Comparison of ENCODE assay signal across 1 cellular context in the genomic region with DNA sequence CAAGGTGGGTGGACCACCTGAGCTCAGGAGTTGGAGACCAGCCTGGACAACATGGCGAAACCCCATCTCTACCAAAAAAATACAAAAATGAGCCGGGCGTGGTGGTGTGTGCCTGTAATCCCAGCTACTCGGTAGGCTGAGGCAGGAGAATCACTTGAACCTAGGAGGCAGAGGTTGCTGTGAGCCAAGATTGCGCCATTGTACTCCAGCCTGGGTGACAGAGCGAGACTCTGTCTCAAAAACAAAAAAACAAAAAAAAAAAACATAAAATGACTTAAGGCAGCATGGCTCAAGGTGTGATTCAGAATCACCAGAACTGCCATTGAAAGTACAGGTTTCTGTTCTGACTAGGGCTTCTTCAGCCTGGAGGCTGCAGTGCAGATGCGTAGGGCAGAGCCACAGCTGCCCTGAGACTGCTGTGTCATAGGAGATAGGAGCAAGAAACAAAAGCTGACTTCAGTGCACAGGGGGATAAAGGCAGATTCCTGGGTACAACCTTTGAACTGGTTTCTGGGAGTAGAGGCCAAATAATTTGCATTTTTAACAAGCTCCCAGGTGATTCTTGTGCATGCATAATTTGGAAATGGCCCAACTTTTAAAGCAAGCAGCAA.
A peak's percentile ranks its signal among the peaks of the same experiment; 100 is the strongest.
TF ChIP-seq lines count a peak whose summit lies in the region.
"Not testable (repeated sequence)": the region's sequence is repeated elsewhere in the genome, so short reads cannot be mapped to it uniquely, and the experiment has no call there.

No MANE protein-coding gene starts in this region.

TF ChIP-seq in K562, 482 proteins besides CTCF, POLR2A, EP300 and RAD21 (continued from another document):
- TF ChIP-seq, protein P1, sequence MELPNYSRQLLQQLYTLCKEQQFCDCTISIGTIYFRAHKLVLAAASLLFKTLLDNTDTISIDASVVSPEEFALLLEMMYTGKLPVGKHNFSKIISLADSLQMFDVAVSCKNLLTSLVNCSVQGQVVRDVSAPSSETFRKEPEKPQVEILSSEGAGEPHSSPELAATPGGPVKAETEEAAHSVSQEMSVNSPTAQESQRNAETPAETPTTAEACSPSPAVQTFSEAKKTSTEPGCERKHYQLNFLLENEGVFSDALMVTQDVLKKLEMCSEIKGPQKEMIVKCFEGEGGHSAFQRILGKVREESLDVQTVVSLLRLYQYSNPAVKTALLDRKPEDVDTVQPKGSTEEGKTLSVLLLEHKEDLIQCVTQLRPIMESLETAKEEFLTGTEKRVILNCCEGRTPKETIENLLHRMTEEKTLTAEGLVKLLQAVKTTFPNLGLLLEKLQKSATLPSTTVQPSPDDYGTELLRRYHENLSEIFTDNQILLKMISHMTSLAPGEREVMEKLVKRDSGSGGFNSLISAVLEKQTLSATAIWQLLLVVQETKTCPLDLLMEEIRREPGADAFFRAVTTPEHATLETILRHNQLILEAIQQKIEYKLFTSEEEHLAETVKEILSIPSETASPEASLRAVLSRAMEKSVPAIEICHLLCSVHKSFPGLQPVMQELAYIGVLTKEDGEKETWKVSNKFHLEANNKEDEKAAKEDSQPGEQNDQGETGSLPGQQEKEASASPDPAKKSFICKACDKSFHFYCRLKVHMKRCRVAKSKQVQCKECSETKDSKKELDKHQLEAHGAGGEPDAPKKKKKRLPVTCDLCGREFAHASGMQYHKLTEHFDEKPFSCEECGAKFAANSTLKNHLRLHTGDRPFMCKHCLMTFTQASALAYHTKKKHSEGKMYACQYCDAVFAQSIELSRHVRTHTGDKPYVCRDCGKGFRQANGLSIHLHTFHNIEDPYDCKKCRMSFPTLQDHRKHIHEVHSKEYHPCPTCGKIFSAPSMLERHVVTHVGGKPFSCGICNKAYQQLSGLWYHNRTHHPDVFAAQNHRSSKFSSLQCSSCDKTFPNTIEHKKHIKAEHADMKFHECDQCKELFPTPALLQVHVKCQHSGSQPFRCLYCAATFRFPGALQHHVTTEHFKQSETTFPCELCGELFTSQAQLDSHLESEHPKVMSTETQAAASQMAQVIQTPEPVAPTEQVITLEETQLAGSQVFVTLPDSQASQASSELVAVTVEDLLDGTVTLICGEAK (IDR thresholded peaks at IDR 0.05) = 0 out of 2 replicates have a peak, but pooled peaks have one; percentile 33
- TF ChIP-seq, protein P1 (CRISPR knock-in tag; IDR thresholded peaks at IDR 0.05) = not testable (repeated sequence)
- TF ChIP-seq, protein P2, sequence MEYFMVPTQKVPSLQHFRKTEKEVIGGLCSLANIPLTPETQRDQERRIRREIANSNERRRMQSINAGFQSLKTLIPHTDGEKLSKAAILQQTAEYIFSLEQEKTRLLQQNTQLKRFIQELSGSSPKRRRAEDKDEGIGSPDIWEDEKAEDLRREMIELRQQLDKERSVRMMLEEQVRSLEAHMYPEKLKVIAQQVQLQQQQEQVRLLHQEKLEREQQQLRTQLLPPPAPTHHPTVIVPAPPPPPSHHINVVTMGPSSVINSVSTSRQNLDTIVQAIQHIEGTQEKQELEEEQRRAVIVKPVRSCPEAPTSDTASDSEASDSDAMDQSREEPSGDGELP (CRISPR knock-in tag; IDR thresholded peaks at IDR 0.05; ENCODE audit: borderline replicate concordance) = peak; percentile 65; the same call in 1 of the 2 replicates
- TF ChIP-seq SMARCA4 (IDR thresholded peaks at IDR 0.05) (peak; percentile 57; the same call in 1 of the 2 replicates), CBFA2T2 (conservative IDR thresholded peaks at IDR 0.05) (peak; percentile 69), HNRNPLL (IDR thresholded peaks at IDR 0.05; ENCODE audit: low read depth, low read length, poor library complexity, severe bottlenecking) (peak; percentile 48), MAFK (IDR thresholded peaks at IDR 0.05; ENCODE audit: low read length) (peak; percentile 70), JUND (IDR thresholded peaks at IDR 0.05; ENCODE audit: borderline replicate concordance, low read depth, low read length) (0 out of 2 replicates have a peak, but pooled peaks have one; percentile 26)
- not testable (repeated sequence) for TF ChIP-seq JUND (tag; IDR thresholded peaks at IDR 0.05; ENCODE audit: borderline replicate concordance, low read depth, low read length)
